Comparison of ENCODE assay signal across 18 cellular contexts in the genomic region with DNA sequence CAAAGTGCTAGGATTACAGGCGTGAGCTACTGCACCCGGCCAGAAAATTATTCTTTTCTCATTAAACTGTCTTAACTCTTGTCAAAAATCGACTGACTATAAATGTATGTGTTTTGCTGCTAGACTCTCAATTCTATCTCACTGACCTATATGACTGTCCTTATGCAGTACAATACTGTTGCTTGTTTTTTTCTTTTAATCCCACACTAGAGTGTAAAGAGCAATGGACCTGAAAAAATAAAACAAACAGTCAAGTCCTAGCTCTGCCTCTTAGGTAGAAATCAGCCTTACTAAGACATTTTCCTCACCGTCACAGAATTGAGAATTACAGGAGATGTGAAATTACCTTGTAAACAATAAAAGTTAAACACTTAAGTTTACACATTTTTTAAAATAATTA. TPM values are rescaled to one million over a fixed set of nuclear protein-coding genes. Genes with fewer than 3 reads are reported as not detected.
DNase-seq lines count a peak whose midpoint lies in the region; ATAC-seq, FAIRE-seq and TF ChIP-seq lines count a peak whose summit lies in the region.
"Had no signal": no experiment of that assay in that cellular context is flagged by ENCODE, and none has a peak within 500 bp of the region (broad histone marks: within the 10 kb centered on the region; RNA-seq: fewer than 3 reads in every experiment).

No MANE protein-coding gene starts in this region.

- ATAC-seq in HepG2 (peak; percentile 94), right lobe of liver (no peak), GM21381 (IDR thresholded peaks at IDR 0.05; ENCODE audit: unreplicated experiment) (no peak)
- ATAC-seq: HCT116 had no signal

- intact Hi-C loops in HepG2 (cut with micrococcal nuclease; ENCODE audit: unreplicated experiment) (no loop called here), right lobe of liver (cut with DNase I) (no loop called here), OCI-LY7 (cut with micrococcal nuclease; ENCODE audit: unreplicated experiment) (loop anchor here (2.0 kb wide), 1 partner anchor 35 kb away; a partner anchor contains a TSS)

- H2AFZ ChIP-seq in HepG2 (ENCODE audit: low read length), result no peak overlapping the region
- H2AFZ ChIP-seq in OCI-LY7 (ENCODE audit: low read length), result no peak overlapping the region

- 70% methylated on average over 4 of the region's 4 CpGs for WGBS in HepG2 (ENCODE audit: low lambda C conversion rate)
- WGBS in right lobe of liver (ENCODE audit: insufficient coverage, low coverage, low lambda C conversion rate, missing lambda C conversion rate), result 83% methylated on average over 2 of the region's 4 CpGs

- peaks cover 94% of the 10 kb centered on the region for H3K79me2 ChIP-seq in HepG2 (ENCODE audit: insufficient read depth, low read length)
- H3K79me2 ChIP-seq in OCI-LY7 (ENCODE audit: insufficient read depth, low read depth, low read length), result peaks cover 82% of the 10 kb centered on the region

- H3K27me3 ChIP-seq in HepG2 (ENCODE audit: control insufficient read depth in 1 of 2, insufficient read depth in 2 of 2, low read length in 2 of 2) (no peaks in the 10 kb centered on the region), right lobe of liver (no peaks in the 10 kb centered on the region), endocrine pancreas (ENCODE audit: control insufficient read depth, insufficient read depth, low read length) (no peaks in the 10 kb centered on the region)

- no peak for TF ChIP-seq RAD21 in HepG2 (CRISPR knock-in tag; IDR thresholded peaks at IDR 0.05)

- BruUV-seq in HepG2 (replicated peaks; lab: Mats Ljungman, UMichigan) (no TSS peak), OCI-LY7 (replicated peaks; lab: Mats Ljungman, UMichigan) (no TSS peak)

- no peak for FAIRE-seq in HepG2 (lab: Jason Lieb, UNC)
- no peak for FAIRE-seq in GM12891 (lab: Jason Lieb, UNC)
- FAIRE-seq: GM12892, GM18507 had no signal

- no peak for TF ChIP-seq EP300 in HepG2 (IDR thresholded peaks at IDR 0.05; ENCODE audit: low read depth in 2 of 2, low read length in 2 of 2)
- TF ChIP-seq EP300 in HepG2 (CRISPR knock-in tag; IDR thresholded peaks at IDR 0.05; ENCODE audit: borderline replicate concordance), result no peak

- CTCF ChIA-PET in HepG2 (lab: Yijun Ruan, JAX; ENCODE audit: low intra/inter-chr PET ratio, low total read pairs) (no interaction called here), OCI-LY7 (lab: Charles Lee; ENCODE audit: unreplicated experiment) (no interaction called here)

- H3K9me3 ChIP-seq in HepG2 (ENCODE audit: low read length) (no peaks in the 10 kb centered on the region), right lobe of liver (no peaks in the 10 kb centered on the region), OCI-LY7 (ENCODE audit: low read length) (peaks cover 40% of the 10 kb centered on the region), endocrine pancreas (ENCODE audit: control insufficient read depth, low read length) (no peaks in the 10 kb centered on the region)

- H3K4me1 ChIP-seq in HepG2 (ENCODE audit: insufficient read depth, low read length) (peaks cover 55% of the 10 kb centered on the region), right lobe of liver (peaks cover 0 to 15% (median 5%) of the 10 kb centered on the region in 4 donors), OCI-LY7 (ENCODE audit: insufficient read depth, low read length, poor library complexity, severe bottlenecking) (peaks cover 62% of the 10 kb centered on the region), endocrine pancreas (ENCODE audit: control insufficient read depth, insufficient read depth, low read length) (peaks cover 43% of the 10 kb centered on the region)

- TF ChIP-seq CTCF in HepG2 (CRISPR knock-in tag; IDR thresholded peaks at IDR 0.05) (no peak), right lobe of liver (IDR thresholded peaks at IDR 0.05) (no peak), OCI-LY7 (conservative IDR thresholded peaks at IDR 0.05; ENCODE audit: low read length) (no peak)

- H3K27ac ChIP-seq in HepG2 (ENCODE audit: extremely low read length, insufficient read depth, low read length) (no peak overlapping the region), right lobe of liver (no peak overlapping the region), OCI-LY7 (ENCODE audit: low read depth, low read length, poor library complexity, severe bottlenecking) (peak overlapping the region; percentile 15)
- H3K27ac ChIP-seq: C4-2B had no signal

- no peak overlapping the region for H3K4me3 ChIP-seq in HepG2 (replicated peaks in 1 of 3; ENCODE audit: insufficient read depth in 1 of 3, low read depth in 2 of 3, low read length in 3 of 3)
- no peak overlapping the region for H3K4me3 ChIP-seq in right lobe of liver
- no peak overlapping the region for H3K4me3 ChIP-seq in OCI-LY7 (ENCODE audit: low read depth, low read length, poor library complexity, severe bottlenecking)
- peak overlapping the region; percentile 59 for H3K4me3 ChIP-seq in endocrine pancreas (ENCODE audit: control insufficient read depth, insufficient read depth, low read length)

- in situ Hi-C loops in HepG2 (cut with HindIII; ENCODE audit: extremely low pct_ligation_motif_present, low pct_unique_long_range_greater_than_20kb), result no loop called here

- TF ChIP-seq POLR2A in HepG2 (IDR thresholded peaks at IDR 0.05; ENCODE audit: insufficient read depth in 1 of 2, low read depth in 2 of 2, low read length in 2 of 2) (no peak), right lobe of liver (IDR thresholded peaks at IDR 0.05) (no peak), GM12891 (IDR thresholded peaks at IDR 0.05; ENCODE audit: low read depth, low read length) (no peak)

- H4K20me1 ChIP-seq in HepG2 (ENCODE audit: insufficient read depth, low read length) (peaks cover 55% of the 10 kb centered on the region), OCI-LY7 (ENCODE audit: insufficient read depth, low read length) (no peaks in the 10 kb centered on the region)

- H3K36me3 ChIP-seq in HepG2 (replicated peaks in 1 of 2; ENCODE audit: control insufficient read depth in 1 of 2, insufficient read depth in 2 of 2, low read length in 2 of 2) (peaks cover 2 to 14% of the 10 kb centered on the region in 2 experiments; a peak in 4 of 5 replicates), right lobe of liver (peaks cover 0 to 8% (median 2%) of the 10 kb centered on the region in 4 donors), OCI-LY7 (ENCODE audit: insufficient read depth, low read length) (peaks cover 69% of the 10 kb centered on the region), endocrine pancreas (ENCODE audit: control insufficient read depth, insufficient read depth, low read length) (no peaks in the 10 kb centered on the region)

- H3K9ac ChIP-seq in HepG2 (ENCODE audit: insufficient read depth, low read depth, low read length), result no peak overlapping the region
- H3K9ac ChIP-seq in endocrine pancreas (ENCODE audit: control insufficient read depth, insufficient read depth, low read length), result no peak overlapping the region

- no peaks in the 10 kb centered on the region for H3K9me2 ChIP-seq in OCI-LY7 (ENCODE audit: insufficient read depth, low read length)

- H3K4me2 ChIP-seq in HepG2 (ENCODE audit: low read depth, low read length) (0 out of 2 replicates have a peak overlapping the region, but pooled peaks have one; percentile 5), OCI-LY7 (ENCODE audit: low read length) (peak overlapping the region; percentile 90; the same call in 1 of the 2 replicates)

- DNase-seq in HepG2 (ENCODE audit: low spot score) (peak; percentile 33), right lobe of liver (no peak), OCI-LY7 (ENCODE audit: low spot score) (no peak), GM12891 (ENCODE audit: insufficient read length, low spot score) (no peak)
- DNase-seq in central memory CD4-positive, alpha-beta T cell, result no peak
- DNase-seq: ACHN; Calu3; CD4-positive, alpha-beta T cell; GOT3; H7; HFFc6; KG1 had no signal

- POLR2A ChIA-PET in HepG2 (lab: Yijun Ruan, JAX) (interaction anchor here (0.9 kb wide), 1 partner anchor 35 kb away, joined by 3 read pairs; a partner anchor contains a TSS), OCI-LY7 (lab: Charles Lee) (interaction anchor here (0.6 to 2.1 kb wide), 13 partner anchors 8 to 710 kb away, joined by 3 to 10 read pairs (median 4); a partner anchor contains a TSS)

TF ChIP-seq in HepG2, 621 proteins besides CTCF, POLR2A, EP300 and RAD21 (continues in another document):
- TF ChIP-seq LCORL (IDR thresholded peaks at IDR 0.05) (no peak), LCORL (CRISPR knock-in tag; IDR thresholded peaks at IDR 0.05) (no peak), HNF4A (CRISPR knock-in tag; IDR thresholded peaks at IDR 0.05) (peak; percentile 34; the same call in 1 of the 2 replicates)

TF ChIP-seq in GM12891, 5 proteins besides CTCF, POLR2A, EP300 and RAD21 (continues in another document):
- no peak for TF ChIP-seq POU2F2 (IDR thresholded peaks at IDR 0.05; ENCODE audit: low read depth, low read length)
- TF ChIP-seq POLR2AphosphoS5 (IDR thresholded peaks at IDR 0.05; ENCODE audit: low read depth, low read length), result no peak
- TF ChIP-seq SPI1 (IDR thresholded peaks at IDR 0.05; ENCODE audit: low read depth, low read length), result no peak
- TF ChIP-seq PAX5 (IDR thresholded peaks at IDR 0.05; ENCODE audit: insufficient read depth, low read length, severe bottlenecking), result no peak

RNA-seq across cellular contexts. Expression of a gene that starts 35.1 kb away (rescaled TPM):
- 38.4 and 40.3 TPM in 2 replicates for total RNA-seq in HepG2 (2016; rRNA removed; fragmentation: Illumina TruSeq; extraction: Trizol)
- 10.7 and 12.3 TPM in 2 replicates for total RNA-seq in HepG2 (2016; cell fraction: cytosol; rRNA removed; fragmentation: Illumina TruSeq; extraction: Trizol; ENCODE audit: low read depth)
- 38.6 and 40.4 TPM in 2 replicates for total RNA-seq in HepG2 (2016; cell fraction: insoluble cytoplasmic fraction; rRNA removed; fragmentation: Illumina TruSeq; extraction: Trizol)
- total RNA-seq in HepG2 (2016; cell fraction: membrane; rRNA removed; fragmentation: Illumina TruSeq; extraction: Trizol), result 16.8 and 20.9 TPM in 2 replicates
- total RNA-seq in HepG2 (2016; cell fraction: nucleus; rRNA removed; fragmentation: Illumina TruSeq; extraction: Trizol), result 81.6 and 85.4 TPM in 2 replicates
- polyA plus RNA-seq in HepG2 (2011; rRNA removed), result 27.9 and 28.0 TPM in 2 replicates
- polyA plus RNA-seq in HepG2 (2011; cell fraction: cytosol; rRNA removed), result 7.7 and 13.6 TPM in 2 replicates
- 30.7 and 36.2 TPM in 2 replicates for polyA plus RNA-seq in HepG2 (2011; cell fraction: nucleus; rRNA removed)
- polyA plus RNA-seq in HepG2 (2012), result 18.1 and 21.3 TPM in 2 replicates
- polyA plus RNA-seq in HepG2 (2016; cell fraction: cytosol; fragmentation: Illumina TruSeq; extraction: Trizol; ENCODE audit: low read depth), result 1.9 and 2.2 TPM in 2 replicates
- polyA plus RNA-seq in HepG2 (2016; cell fraction: insoluble cytoplasmic fraction; fragmentation: Illumina TruSeq; extraction: Trizol; ENCODE audit: low read depth), result 24.9 and 26.1 TPM in 2 replicates
- 4.1 and 5.1 TPM in 2 replicates for polyA plus RNA-seq in HepG2 (2016; cell fraction: membrane; fragmentation: Illumina TruSeq; extraction: Trizol; ENCODE audit: low read depth)
- 44.4 and 44.5 TPM in 2 replicates for polyA plus RNA-seq in HepG2 (2016; cell fraction: nucleus; fragmentation: Illumina TruSeq; extraction: Trizol; ENCODE audit: insufficient read depth, low read depth)
- polyA minus RNA-seq in HepG2 (2011; rRNA and poly(A)+ RNA removed; ENCODE audit: low replicate concordance), result 62.5 and 66.5 TPM in 2 replicates
- 30.2 and 41.5 TPM in 2 replicates for polyA minus RNA-seq in HepG2 (2011; cell fraction: cytosol; rRNA and poly(A)+ RNA removed)
- polyA minus RNA-seq in HepG2 (2011; cell fraction: nucleus; rRNA and poly(A)+ RNA removed), result 252 and 263 TPM in 2 replicates
- 10 to 100 TPM; 21.7 to 40.8 (median 32.7) TPM for total RNA-seq in right lobe of liver
- 37.0 and 45.6 TPM in 2 replicates for total RNA-seq in OCI-LY7 (2014; rRNA removed; shearing (Covaris generic))
- total RNA-seq in OCI-LY7 (2022), result 51.9 and 58.7 TPM in 2 replicates
- polyA plus RNA-seq in GM12891 (2012; ENCODE audit: low read depth, missing spikeins), result 17.0 TPM
